ENCODE assay signal across 8 cellular contexts in genomic region chr5:176446884-176447537, GRCh38. TPM values are rescaled to one million over a fixed set of nuclear protein-coding genes. Genes with fewer than 3 reads are reported as not detected.
A peak's percentile ranks its signal among the peaks of the same experiment; 100 is the strongest.
DNase-seq lines count a peak whose midpoint lies in the region; ATAC-seq and TF ChIP-seq lines count a peak whose summit lies in the region.

No MANE protein-coding gene starts in this region.

- H3K36me3 ChIP-seq in CD4-positive, CD25-positive, alpha-beta regulatory T cell (ENCODE audit: control insufficient read depth, insufficient read depth, low read length), result no peaks in the 10 kb centered on the region
- H3K36me3 ChIP-seq in right atrium auricular region (no peaks in the 10 kb centered on the region), skeletal muscle satellite cell (ENCODE audit: insufficient read depth, low read length) (peaks cover 3% of the 10 kb centered on the region)

- H3K9me3 ChIP-seq in CD4-positive, CD25-positive, alpha-beta regulatory T cell (ENCODE audit: control insufficient read depth in 2 of 2, low read length in 2 of 2), result no peaks in the 10 kb centered on the region
- H3K9me3 ChIP-seq in right atrium auricular region, result no peaks in the 10 kb centered on the region
- no peaks in the 10 kb centered on the region for H3K9me3 ChIP-seq in skeletal muscle satellite cell (replicated peaks; ENCODE audit: low read length)

- H3K36me3 Mint-ChIP-seq in CD4-positive, CD25-positive, alpha-beta regulatory T cell, result no peaks in the 10 kb centered on the region
- no peaks in the 10 kb centered on the region for H3K36me3 Mint-ChIP-seq in activated naive CD4-positive, alpha-beta T cell treated with anti-CD3 and anti-CD28 coated beads, Interleukin-2, amount 50 U/mL, for 24 hours

- H3K27me3 ChIP-seq in CD4-positive, CD25-positive, alpha-beta regulatory T cell (ENCODE audit: control insufficient read depth, insufficient read depth, low read length), result no peaks in the 10 kb centered on the region
- no peaks in the 10 kb centered on the region for H3K27me3 ChIP-seq in right atrium auricular region
- H3K27me3 ChIP-seq in skeletal muscle satellite cell (ENCODE audit: control insufficient read depth, insufficient read depth, low read length), result peaks cover 2% of the 10 kb centered on the region

- peak overlapping the region; percentile 99 for H3K27ac Mint-ChIP-seq in CD4-positive, CD25-positive, alpha-beta regulatory T cell
- H3K27ac Mint-ChIP-seq in activated naive CD4-positive, alpha-beta T cell treated with anti-CD3 and anti-CD28 coated beads, Interleukin-2, amount 50 U/mL, for 24 hours, result peak overlapping the region; percentile 97

- peaks cover 19% of the 10 kb centered on the region for H3K27me3 Mint-ChIP-seq in CD4-positive, CD25-positive, alpha-beta regulatory T cell
- no peaks in the 10 kb centered on the region for H3K27me3 Mint-ChIP-seq in activated naive CD4-positive, alpha-beta T cell treated with anti-CD3 and anti-CD28 coated beads, Interleukin-2, amount 50 U/mL, for 24 hours

- H3K4me1 ChIP-seq in CD4-positive, CD25-positive, alpha-beta regulatory T cell (ENCODE audit: control insufficient read depth, insufficient read depth, low read length, poor library complexity, severe bottlenecking), result peaks cover 18% of the 10 kb centered on the region
- peaks cover 0 to 24% of the 10 kb centered on the region in 2 donors for H3K4me1 ChIP-seq in right atrium auricular region
- H3K4me1 ChIP-seq in skeletal muscle satellite cell (ENCODE audit: control insufficient read depth, insufficient read depth, low read length), result peaks cover 13% of the 10 kb centered on the region

- peak overlapping the region; percentile 91 for H3K9ac ChIP-seq in skeletal muscle satellite cell (ENCODE audit: low read depth, low read length)

- peak overlapping the region; percentile 93 for H3K27ac ChIP-seq in CD4-positive, CD25-positive, alpha-beta regulatory T cell (ENCODE audit: insufficient read depth, low read length, poor library complexity, severe bottlenecking)
- H3K27ac ChIP-seq in right atrium auricular region, result peak overlapping the region; percentile 95

- ATAC-seq in CD4-positive, CD25-positive, alpha-beta regulatory T cell (ENCODE audit: low read depth in 2 of 2), result no peak

- peak overlapping the region; percentile 98 to 99 (median 99) for H3K4me3 Mint-ChIP-seq in CD4-positive, CD25-positive, alpha-beta regulatory T cell
- H3K4me3 Mint-ChIP-seq in activated naive CD4-positive, alpha-beta T cell treated with anti-CD3 and anti-CD28 coated beads, Interleukin-2, amount 50 U/mL, for 24 hours, result peak overlapping the region; percentile 99

- peaks cover 17 to 43% (median 29%) of the 10 kb centered on the region in 4 donors for H3K4me1 Mint-ChIP-seq in CD4-positive, CD25-positive, alpha-beta regulatory T cell
- peaks cover 27% of the 10 kb centered on the region for H3K4me1 Mint-ChIP-seq in activated naive CD4-positive, alpha-beta T cell treated with anti-CD3 and anti-CD28 coated beads, Interleukin-2, amount 50 U/mL, for 24 hours

- H3K4me3 ChIP-seq in CD4-positive, CD25-positive, alpha-beta regulatory T cell (ENCODE audit: low read depth, low read length), result peak overlapping the region; percentile 86
- H3K4me3 ChIP-seq in right atrium auricular region (peak overlapping the region; percentile 88 to 90), skeletal muscle satellite cell (ENCODE audit: low read length) (peak overlapping the region; percentile 81)

- DNase-seq in CD4-positive, CD25-positive, alpha-beta regulatory T cell, result peak in 2 of 3 donors; percentile 17 to 20
- DNase-seq in HuH-7 (ENCODE audit: low spot score), result peak; percentile 28
- DNase-seq in right atrium auricular region (ENCODE audit: low spot score), result peak; percentile 59
- DNase-seq in MV-4-11 (lab: John Stamatoyannopoulos, UW), result no peak
- no peak for DNase-seq in SHP77 treated with DMSO at 0.1 percent for 48 hours (lab: John Stamatoyannopoulos, UW)
- no peak for DNase-seq in NCI-H187 (lab: John Stamatoyannopoulos, UW)

- no peak for TF ChIP-seq CTCF in right atrium auricular region (IDR thresholded peaks at IDR 0.05)

- H3K9me3 Mint-ChIP-seq in CD4-positive, CD25-positive, alpha-beta regulatory T cell, result peaks cover 0 to 1% (median 0%) of the 10 kb centered on the region in 7 donors
- no peaks in the 10 kb centered on the region for H3K9me3 Mint-ChIP-seq in activated naive CD4-positive, alpha-beta T cell treated with anti-CD3 and anti-CD28 coated beads, Interleukin-2, amount 50 U/mL, for 24 hours

- peak overlapping the region; percentile 97 for H3K4me2 ChIP-seq in skeletal muscle satellite cell (ENCODE audit: low read length)

RNA-seq across cellular contexts. Expression of gene FAF2, which starts 1.2 kb away (rescaled TPM):
- total RNA-seq in CD4-positive, CD25-positive, alpha-beta regulatory T cell, result 31.8 TPM
- 10 to 100 TPM in 3 of 4 donors, 1 to 10 TPM in 1; 8.8 to 17.3 (median 14.0) TPM for polyA plus RNA-seq in CD4-positive, CD25-positive, alpha-beta regulatory T cell
- 10 to 100 TPM; 14.4 to 19.5 TPM for total RNA-seq in right atrium auricular region
- 39.0 and 42.2 TPM in 2 replicates for total RNA-seq in skeletal muscle satellite cell (2012; rRNA removed)

RNA-seq across cellular contexts. Expression of gene CLTB, which starts 30.7 kb away (rescaled TPM):
- total RNA-seq in CD4-positive, CD25-positive, alpha-beta regulatory T cell, result 85.9 TPM
- 100 to 1,000 TPM in 2 of 4 donors, 10 to 100 TPM in 2; 92.5 to 129 (median 101) TPM for polyA plus RNA-seq in CD4-positive, CD25-positive, alpha-beta regulatory T cell
- 100 to 1,000 TPM; 241 to 341 TPM for total RNA-seq in right atrium auricular region
- total RNA-seq in skeletal muscle satellite cell (2012; rRNA removed), result 85.7 and 112 TPM in 2 replicates

RNA-seq across cellular contexts. Expression of gene HIGD2A, which starts 58.5 kb away (rescaled TPM):
- total RNA-seq in CD4-positive, CD25-positive, alpha-beta regulatory T cell, result 98.9 TPM
- polyA plus RNA-seq in CD4-positive, CD25-positive, alpha-beta regulatory T cell, result 100 to 1,000 TPM; 228 to 278 (median 239) TPM
- 100 to 1,000 TPM; 231 to 249 TPM for total RNA-seq in right atrium auricular region
- 28.9 and 39.5 TPM in 2 replicates for total RNA-seq in skeletal muscle satellite cell (2012; rRNA removed)

RNA-seq across cellular contexts. Expression of gene NOP16, which starts 58.6 kb away (rescaled TPM):
- 15.5 TPM for total RNA-seq in CD4-positive, CD25-positive, alpha-beta regulatory T cell
- 10 to 100 TPM; 13.6 to 41.2 (median 35.1) TPM for polyA plus RNA-seq in CD4-positive, CD25-positive, alpha-beta regulatory T cell
- 10 to 100 TPM; 11.8 to 16.0 TPM for total RNA-seq in right atrium auricular region
- 26.1 and 40.6 TPM in 2 replicates for total RNA-seq in skeletal muscle satellite cell (2012; rRNA removed)

Comparison
In these comparisons a context has a peak if more than half of its experiments do, and no peak if none do; other contexts are left out.
1. DNase-seq: peak in CD4-positive, CD25-positive, alpha-beta regulatory T cell (2 of 3), HuH-7 (single experiment) and right atrium auricular region (single experiment); none in MV-4-11 (single experiment), SHP77 treated with DMSO at 0.1 percent for 48 hours (single experiment) and NCI-H187 (0 of 2).
2. Peak in every context shown above with its lines, with median percentiles within 50 percentile points of each other: H3K4me3 ChIP-seq.